ENCODE assay signal across 21 cellular contexts in the genomic region with DNA sequence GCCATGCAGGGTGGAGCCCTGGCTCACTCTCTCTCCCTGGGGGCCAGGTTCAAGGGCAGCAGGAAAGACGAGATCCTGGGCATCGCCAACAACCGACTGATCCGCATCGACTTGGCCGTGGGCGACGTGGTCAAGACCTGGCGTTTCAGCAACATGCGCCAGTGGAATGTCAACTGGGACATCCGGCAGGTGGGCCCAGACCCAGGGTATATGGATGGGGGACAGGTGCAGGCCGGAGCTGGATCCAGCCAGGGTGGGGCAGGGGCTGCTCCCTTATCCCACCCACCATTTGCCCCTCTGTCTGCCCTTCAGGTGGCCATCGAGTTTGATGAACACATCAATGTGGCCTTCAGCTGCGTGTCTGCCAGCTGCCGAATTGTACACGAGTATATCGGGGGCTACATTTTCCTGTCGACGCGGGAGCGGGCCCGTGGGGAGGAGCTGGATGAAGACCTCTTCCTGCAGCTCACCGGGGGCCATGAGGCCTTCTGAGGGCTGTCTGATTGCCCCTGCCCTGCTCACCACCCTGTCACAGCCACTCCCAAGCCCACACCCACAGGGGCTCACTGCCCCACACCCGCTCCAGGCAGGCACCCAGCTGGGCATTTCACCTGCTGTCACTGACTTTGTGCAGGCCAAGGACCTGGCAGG. TPM values are rescaled to one million over a fixed set of nuclear protein-coding genes. Genes with fewer than 3 reads are reported as not detected.
DNase-seq lines count a peak whose midpoint lies in the region; ATAC-seq and TF ChIP-seq lines count a peak whose summit lies in the region.
"Had no signal": no experiment of that assay in that cellular context is flagged by ENCODE, and none has a peak within 500 bp of the region (broad histone marks: within the 10 kb centered on the region; RNA-seq: fewer than 3 reads in every experiment).

No MANE protein-coding gene starts in this region.

- ATAC-seq in activated CD8-positive, alpha-beta memory T cell treated with anti-CD3 and anti-CD28 coated beads, Interleukin-2, amount 10 ng/mL, durations not matched to agents 7 days and 5 days, result no peak
- peak in 1 of 2 donors; percentile 19 for ATAC-seq in gastrocnemius medialis
- ATAC-seq: activated CD4-positive, alpha-beta T cell treated with anti-CD3 and anti-CD28 coated beads for 36 hours; mucosa of descending colon; pancreas; stimulated activated naive CD8-positive, alpha-beta T cell treated with anti-CD3 and anti-CD28 coated beads, Interleukin-15, Interleukin-2, amounts not matched to agents 100 U/mL and 50 U/mL, for 24 hours had no signal

- H3K4me2 ChIP-seq in Karpas-422 (ENCODE audit: low read depth, low read length, poor library complexity, severe bottlenecking), result no peak overlapping the region
- H3K4me2 ChIP-seq: hepatocyte had no signal

- peaks cover 16% of the 10 kb centered on the region for H3K79me2 ChIP-seq in Karpas-422 (ENCODE audit: low read length)

- DNase-seq in activated CD8-positive, alpha-beta memory T cell treated with anti-CD3 and anti-CD28 coated beads, Interleukin-2, amount 50 U/mL, for 4 hours, result peak; percentile 14
- DNase-seq in activated CD8-positive, alpha-beta memory T cell treated with anti-CD3 and anti-CD28 coated beads, Interleukin-2, amount 10 ng/mL, durations not matched to agents 7 days and 5 days, result no peak
- DNase-seq in Karpas-422, result no peak
- DNase-seq in gastrocnemius medialis, result peak in 1 of 2 donors; percentile 76
- DNase-seq in UCSD-AML1 (lab: John Stamatoyannopoulos, UW; ENCODE audit: unreplicated experiment), result no peak
- DNase-seq in COR-L47 (lab: John Stamatoyannopoulos, UW), result no peak
- no peak for DNase-seq in GM19238 (ENCODE audit: insufficient read length, low spot score)
- DNase-seq: activated CD4-positive, alpha-beta T cell treated with anti-CD3 and anti-CD28 coated beads for 36 hours; CD4-positive, alpha-beta memory T cell; effector memory CD4-positive, alpha-beta T cell; kidney glomerular epithelial cell; MG63; NCI-H1694; stimulated activated naive CD8-positive, alpha-beta T cell treated with anti-CD3 and anti-CD28 coated beads, Interleukin-15, Interleukin-2, amounts not matched to agents 100 U/mL and 50 U/mL, for 24 hours; T-helper 9 cell had no signal

- peak overlapping the region; percentile 87 for H3K27ac ChIP-seq in Karpas-422 (ENCODE audit: low read length)
- H3K27ac ChIP-seq in duodenal mucosa (ENCODE audit: low read depth, low read length), result peak overlapping the region; percentile 42
- peak overlapping the region in 3 of 4 donors; percentile 62 to 95 (median 81) for H3K27ac ChIP-seq in gastrocnemius medialis
- H3K27ac ChIP-seq: hepatocyte, pancreas had no signal

- H3K4me1 Mint-ChIP-seq in activated CD8-positive, alpha-beta memory T cell treated with anti-CD3 and anti-CD28 coated beads, Interleukin-2, amount 10 ng/mL, durations not matched to agents 7 days and 5 days, result peaks cover 22% of the 10 kb centered on the region

- H3K4me3 ChIP-seq in Karpas-422 (ENCODE audit: low read length) (no peak overlapping the region), duodenal mucosa (ENCODE audit: low read depth in 1 of 2, low read length in 2 of 2) (no peak overlapping the region), gastrocnemius medialis (no peak overlapping the region)
- H3K4me3 ChIP-seq: HAP-1, hepatocyte, MG63, mucosa of descending colon, pancreas had no signal

- intact Hi-C loops in gastrocnemius medialis (cut with DNase I; ENCODE audit: low total_unique reads), result no loop called here

- H3K27me3 ChIP-seq in Karpas-422 (ENCODE audit: low read length) (no peaks in the 10 kb centered on the region), duodenal mucosa (ENCODE audit: control insufficient read depth in 1 of 2, insufficient read depth in 2 of 2, low read length in 2 of 2) (no peaks in the 10 kb centered on the region), gastrocnemius medialis (no peaks in the 10 kb centered on the region)
- H3K27me3 ChIP-seq: hepatocyte, MG63, pancreas had no signal

- peaks cover 12% of the 10 kb centered on the region for H3K36me3 Mint-ChIP-seq in activated CD8-positive, alpha-beta memory T cell treated with anti-CD3 and anti-CD28 coated beads, Interleukin-2, amount 10 ng/mL, durations not matched to agents 7 days and 5 days
- H3K36me3 Mint-ChIP-seq: activated naive CD8-positive, alpha-beta T cell had no signal

- TF ChIP-seq POLR2A in gastrocnemius medialis (IDR thresholded peaks at IDR 0.05), result no peak

- H3K27ac Mint-ChIP-seq in activated CD8-positive, alpha-beta memory T cell treated with anti-CD3 and anti-CD28 coated beads, Interleukin-2, amount 10 ng/mL, durations not matched to agents 7 days and 5 days, result no peak overlapping the region
- H3K27ac Mint-ChIP-seq: activated CD4-positive, alpha-beta T cell treated with anti-CD3 and anti-CD28 coated beads for 36 hours; activated naive CD8-positive, alpha-beta T cell had no signal

- H3K9me3 ChIP-seq in Karpas-422 (ENCODE audit: low read length) (no peaks in the 10 kb centered on the region), duodenal mucosa (ENCODE audit: control insufficient read depth in 1 of 2, low read length in 2 of 2) (no peaks in the 10 kb centered on the region), gastrocnemius medialis (no peaks in the 10 kb centered on the region)
- H3K9me3 ChIP-seq: HAP-1, MG63, mucosa of descending colon, pancreas had no signal

- CTCF ChIA-PET in activated CD8-positive, alpha-beta memory T cell treated with anti-CD3 and anti-CD28 coated beads, Interleukin-2, amount 10 ng/mL, durations not matched to agents 7 days and 5 days (lab: Charles Lee), result interaction anchor here (0.7 to 1.8 kb wide), 5 partner anchors 17 to 81 kb away, joined by 3 to 7 read pairs (median 3); a partner anchor contains a TSS

- no peak overlapping the region; the same call in 1 of the 2 replicates for H3K9ac ChIP-seq in Karpas-422 (ENCODE audit: low read length)
- no peak overlapping the region for H3K9ac ChIP-seq in duodenal mucosa (ENCODE audit: low read depth in 1 of 2, low read length in 2 of 2)

- no peaks in the 10 kb centered on the region for H3K9me2 ChIP-seq in Karpas-422 (replicated peaks; ENCODE audit: insufficient read depth, low read length)

- in situ Hi-C loops in gastrocnemius medialis (cut with MboI; ENCODE audit: low sequenced_read_pairs in 4 of 4), result no loop called here

- H3K27me3 Mint-ChIP-seq in activated CD8-positive, alpha-beta memory T cell treated with anti-CD3 and anti-CD28 coated beads, Interleukin-2, amount 10 ng/mL, durations not matched to agents 7 days and 5 days, result no peaks in the 10 kb centered on the region
- H3K27me3 Mint-ChIP-seq: activated CD4-positive, alpha-beta T cell treated with anti-CD3 and anti-CD28 coated beads for 36 hours; activated naive CD8-positive, alpha-beta T cell; CD4-positive, alpha-beta memory T cell had no signal

- H3K4me1 ChIP-seq in Karpas-422 (ENCODE audit: low read length) (peaks cover 37% of the 10 kb centered on the region), duodenal mucosa (ENCODE audit: control insufficient read depth in 1 of 2, insufficient read depth in 2 of 2, low read length in 2 of 2) (peaks cover 25 to 34% of the 10 kb centered on the region in 2 donors), gastrocnemius medialis (peaks cover 31 to 52% of the 10 kb centered on the region in 2 donors)

- no peaks in the 10 kb centered on the region for H4K20me1 ChIP-seq in Karpas-422 (ENCODE audit: insufficient read depth, low read depth, low read length)

- H3K36me3 ChIP-seq in Karpas-422 (ENCODE audit: insufficient read depth, low read length), result peaks cover 5% of the 10 kb centered on the region; the same call in 1 of the 2 replicates
- H3K36me3 ChIP-seq in duodenal mucosa (ENCODE audit: control insufficient read depth in 1 of 2, insufficient read depth in 2 of 2, low read length in 2 of 2), result peaks cover 9 to 35% of the 10 kb centered on the region in 2 donors
- peaks cover 0 to 7% of the 10 kb centered on the region in 2 donors for H3K36me3 ChIP-seq in gastrocnemius medialis
- H3K36me3 ChIP-seq: pancreas had no signal

- TF ChIP-seq CTCF in gastrocnemius medialis (IDR thresholded peaks at IDR 0.05 in 4 of 5, conservative IDR thresholded peaks at IDR 0.05 in 1 of 5), result no peak

- no peaks in the 10 kb centered on the region for H3K9me3 Mint-ChIP-seq in activated CD8-positive, alpha-beta memory T cell treated with anti-CD3 and anti-CD28 coated beads, Interleukin-2, amount 10 ng/mL, durations not matched to agents 7 days and 5 days (ENCODE audit: low read depth)
- H3K9me3 Mint-ChIP-seq: CD4-positive, alpha-beta memory T cell had no signal

- H3K4me3 Mint-ChIP-seq in activated CD8-positive, alpha-beta memory T cell treated with anti-CD3 and anti-CD28 coated beads, Interleukin-2, amount 10 ng/mL, durations not matched to agents 7 days and 5 days, result no peak overlapping the region

- no peak overlapping the region for H2AFZ ChIP-seq in Karpas-422 (ENCODE audit: low read length)
- H2AFZ ChIP-seq: hepatocyte had no signal

RNA-seq across cellular contexts. Expression of a gene that starts 2.9 kb away (rescaled TPM):
- total RNA-seq in activated CD8-positive, alpha-beta memory T cell treated with anti-CD3 and anti-CD28 coated beads, Interleukin-2, amount 10 ng/mL, durations not matched to agents 7 days and 5 days, result 10 to 100 TPM; 33.4 to 37.1 TPM
- 72.5 and 90.4 TPM in 2 replicates for total RNA-seq in Karpas-422 (2014; rRNA removed; shearing (Covaris generic); ENCODE audit: low replicate concordance)
- 100 to 1,000 TPM in 3 of 4 donors, 10 to 100 TPM in 1; 80.9 to 231 (median 139) TPM for total RNA-seq in gastrocnemius medialis

RNA-seq across cellular contexts. Expression of a gene that starts 2.9 kb away (rescaled TPM):
- total RNA-seq in activated CD8-positive, alpha-beta memory T cell treated with anti-CD3 and anti-CD28 coated beads, Interleukin-2, amount 10 ng/mL, durations not matched to agents 7 days and 5 days, result 10 to 100 TPM; 83.8 to 84.1 TPM
- total RNA-seq in Karpas-422 (2014; rRNA removed; shearing (Covaris generic); ENCODE audit: low replicate concordance), result 70.0 and 114 TPM in 2 replicates
- 10 to 100 TPM; 32.3 to 70.7 (median 53.4) TPM for total RNA-seq in gastrocnemius medialis

RNA-seq across cellular contexts. Expression of a gene that starts 7.2 kb away (rescaled TPM):
- 10 to 100 TPM; 29.7 to 37.0 TPM for total RNA-seq in activated CD8-positive, alpha-beta memory T cell treated with anti-CD3 and anti-CD28 coated beads, Interleukin-2, amount 10 ng/mL, durations not matched to agents 7 days and 5 days
- total RNA-seq in Karpas-422 (2014; rRNA removed; shearing (Covaris generic); ENCODE audit: low replicate concordance), result 32.0 and 51.0 TPM in 2 replicates
- total RNA-seq in gastrocnemius medialis, result 10 to 100 TPM; 13.8 to 30.0 (median 18.9) TPM

RNA-seq across cellular contexts. Expression of a gene that starts 11.3 kb away (rescaled TPM):
- 10 to 100 TPM; 53.4 to 54.8 TPM for total RNA-seq in activated CD8-positive, alpha-beta memory T cell treated with anti-CD3 and anti-CD28 coated beads, Interleukin-2, amount 10 ng/mL, durations not matched to agents 7 days and 5 days
- total RNA-seq in Karpas-422 (2014; rRNA removed; shearing (Covaris generic); ENCODE audit: low replicate concordance), result 43.4 and 67.9 TPM in 2 replicates
- 10 to 100 TPM; 33.6 to 87.5 (median 58.2) TPM for total RNA-seq in gastrocnemius medialis

RNA-seq across cellular contexts. Expression of a gene that starts 16.6 kb away (rescaled TPM):
- total RNA-seq in activated CD8-positive, alpha-beta memory T cell treated with anti-CD3 and anti-CD28 coated beads, Interleukin-2, amount 10 ng/mL, durations not matched to agents 7 days and 5 days, result 100 to 1,000 TPM; 210 to 217 TPM
- 72.7 and 141 TPM in 2 replicates for total RNA-seq in Karpas-422 (2014; rRNA removed; shearing (Covaris generic); ENCODE audit: low replicate concordance)
- total RNA-seq in gastrocnemius medialis, result 10 to 100 TPM in 1 of 4 donors, 1 to 10 TPM in 3; 2.8 to 10.4 (median 6.1) TPM
